24 cellular contexts compared by ENCODE assay signal in genomic region chr20:62701161-62702007, GRCh38. TPM values are rescaled to one million over a fixed set of nuclear protein-coding genes. Genes with fewer than 3 reads are reported as not detected.
"Had no signal": no experiment of that assay in that cellular context is flagged by ENCODE, and none has a peak within 500 bp of the region (broad histone marks: within the 10 kb centered on the region; RNA-seq: fewer than 3 reads in every experiment).

No MANE protein-coding gene starts in this region.

- H3K4me3 ChIP-seq: coronary artery, heart left ventricle, ovary, spleen, stomach, thoracic aorta, transverse colon had no signal

- H3K27ac ChIP-seq: coronary artery, foreskin keratinocyte, heart left ventricle, ovary, spleen, stomach, thoracic aorta, transverse colon had no signal

- ATAC-seq: foreskin keratinocyte, heart left ventricle, left colon, sciatic nerve had no signal

- H3K27me3 ChIP-seq: ovary had no signal

- H3K4me1 Mint-ChIP-seq: naive B cell had no signal

- H3K27ac Mint-ChIP-seq: endodermal cell, naive B cell, nephron progenitor cell had no signal

- H3K9me3 ChIP-seq: heart left ventricle, ovary, stomach, thoracic aorta, transverse colon had no signal

- H3K36me3 Mint-ChIP-seq: naive B cell had no signal

- DNase-seq: effector CD4-positive, alpha-beta T cell; endodermal cell; erythroblast; foreskin keratinocyte; hippocampal formation; left colon; mesendoderm; naive B cell; nephron progenitor cell; ovary; spleen; stimulated activated CD4-positive, alpha-beta T cell treated with anti-CD3 and anti-CD28 coated beads, Interleukin-15, amount 100 ng/mL, for 24 hours; stimulated activated CD4-positive, alpha-beta T cell treated with anti-CD3 and anti-CD28 coated beads, Interleukin-1b, Interleukin-23, amount 100 ng/mL, for 48 hours; stimulated activated CD4-positive, alpha-beta T cell treated with anti-CD3 and anti-CD28 coated beads, Interleukin-4, amount 100 ng/mL, for 4 hours; stimulated activated naive CD4-positive, alpha-beta T cell; stomach; substantia nigra; transverse colon had no signal

- H3K36me3 ChIP-seq: heart left ventricle, ovary, spleen, stomach, thoracic aorta, transverse colon had no signal

- H3K9me3 Mint-ChIP-seq: endodermal cell, nephron progenitor cell had no signal

- H3K4me3 Mint-ChIP-seq: endodermal cell, nephron progenitor cell had no signal

RNA-seq across cellular contexts. Expression of gene NTSR1, which starts 7.3 kb away (rescaled TPM):
- total RNA-seq: chondrocyte, thoracic aorta had no signal

RNA-seq across cellular contexts. Expression of gene SLCO4A1, which starts 59.1 kb away (rescaled TPM):
- total RNA-seq: chondrocyte, skeletal muscle tissue had no signal
